24 cellular contexts compared by ENCODE assay signal in genomic region chr12:127487031-127487430, GRCh38.
"Had no signal": no experiment of that assay in that cellular context is flagged by ENCODE, and none has a peak within 500 bp of the region (broad histone marks: within the 10 kb centered on the region; RNA-seq: fewer than 3 reads in every experiment).

No MANE protein-coding gene starts in this region.

- ATAC-seq: activated T-helper 17 cell treated with anti-CD3 and anti-CD28 coated beads, Interleukin-2, amount 50 U/mL, for 72 hours; foreskin keratinocyte; left cardiac atrium; pancreas; psoas muscle; right cardiac atrium; stimulated activated naive CD8-positive, alpha-beta T cell treated with anti-CD3 and anti-CD28 coated beads, Interleukin-15, amount 100 ng/mL, for 72 hours; T-cell had no signal

- H3K27me3 ChIP-seq: adrenal gland, ascending aorta, foreskin keratinocyte, neutrophil, pancreas, suprapubic skin, tibial nerve had no signal

- H3K36me3 ChIP-seq: adrenal gland, ascending aorta, neutrophil, pancreas, suprapubic skin, tibial nerve had no signal

- H3K27ac Mint-ChIP-seq: activated naive CD8-positive, alpha-beta T cell; activated T-cell treated with anti-CD3 and anti-CD28 coated beads, Interleukin-2, amount 50 U/mL, for 24 hours; activated T-helper 17 cell treated with anti-CD3 and anti-CD28 coated beads, Interleukin-2, amount 50 U/mL, for 72 hours; nephron; T-cell; T-helper 2 cell treated with Interferon-gamma antibody and Interleukin-4, amounts not matched to agents 5 μg/mL and 100 μg/mL, for 36 hours had no signal

- H3K4me1 Mint-ChIP-seq: activated T-helper 17 cell treated with anti-CD3 and anti-CD28 coated beads, Interleukin-2, amount 50 U/mL, for 72 hours; nephron; stimulated activated naive CD8-positive, alpha-beta T cell treated with anti-CD3 and anti-CD28 coated beads, Interleukin-15, amount 100 ng/mL, for 72 hours; T-cell had no signal

- H3K4me3 ChIP-seq: adrenal gland, ascending aorta, coronary artery, pancreas, psoas muscle, skin epidermis, suprapubic skin, tibial nerve had no signal

- H3K4me3 Mint-ChIP-seq: activated naive CD8-positive, alpha-beta T cell; activated T-cell treated with anti-CD3 and anti-CD28 coated beads, Interleukin-2, amount 50 U/mL, for 24 hours; activated T-helper 17 cell treated with anti-CD3 and anti-CD28 coated beads, Interleukin-2, amount 50 U/mL, for 72 hours; nephron; stimulated activated naive CD8-positive, alpha-beta T cell treated with anti-CD3 and anti-CD28 coated beads, Interleukin-15, amount 100 ng/mL, for 72 hours; T-cell; T-helper 2 cell treated with Interferon-gamma antibody and Interleukin-4, amounts not matched to agents 5 μg/mL and 100 μg/mL, for 36 hours had no signal

- H3K9me3 Mint-ChIP-seq: activated T-cell treated with anti-CD3 and anti-CD28 coated beads, Interleukin-2, amount 50 U/mL, for 24 hours; nephron; T-helper 2 cell treated with Interferon-gamma antibody and Interleukin-4, amounts not matched to agents 5 μg/mL and 100 μg/mL, for 36 hours had no signal

- H3K27me3 Mint-ChIP-seq: activated naive CD8-positive, alpha-beta T cell; activated T-cell treated with anti-CD3 and anti-CD28 coated beads, Interleukin-2, amount 50 U/mL, for 24 hours; activated T-helper 17 cell treated with anti-CD3 and anti-CD28 coated beads, Interleukin-2, amount 50 U/mL, for 72 hours; stimulated activated naive CD8-positive, alpha-beta T cell treated with anti-CD3 and anti-CD28 coated beads, Interleukin-15, amount 100 ng/mL, for 72 hours; T-cell had no signal

- DNase-seq: activated CD4-positive, alpha-beta T cell treated with anti-CD3 and anti-CD28 coated beads for 1 hour; activated CD8-positive, alpha-beta memory T cell treated with anti-CD3 and anti-CD28 coated beads for 24 hours; activated CD8-positive, alpha-beta memory T cell treated with anti-CD3 and anti-CD28 coated beads, Interleukin-2, amount 50 U/mL, for 4 hours; activated T-cell treated with anti-CD3 and anti-CD28 coated beads, Interleukin-2, amount 50 U/mL, for 24 hours; adrenal gland; foreskin keratinocyte; hippocampal formation; left cardiac atrium; pancreas; psoas muscle; stimulated activated CD4-positive, alpha-beta T cell treated with anti-CD3 and anti-CD28 coated beads, Interleukin-1b, Interleukin-23, amount 100 ng/mL, for 48 hours; stimulated activated naive CD8-positive, alpha-beta T cell treated with anti-CD3 and anti-CD28 coated beads, Interleukin-15, amount 100 ng/mL, for 72 hours; T-cell had no signal

- H3K36me3 Mint-ChIP-seq: activated naive CD8-positive, alpha-beta T cell; T-cell had no signal

- H3K27ac ChIP-seq: adrenal gland, ascending aorta, coronary artery, foreskin keratinocyte, neutrophil, pancreas, psoas muscle, skin epidermis, suprapubic skin, tibial nerve had no signal
